ENCODE assay signal across 2 cellular contexts in genomic region chr9:26643826-26644225, GRCh38.
TF ChIP-seq lines count a peak whose summit lies in the region.

No MANE protein-coding gene starts in this region.

TF ChIP-seq in HepG2, 621 proteins besides CTCF, POLR2A, EP300 and RAD21:
- TF ChIP-seq MAFF (IDR thresholded peaks at IDR 0.05; ENCODE audit: low read depth, low read length) (0 out of 2 replicates have a peak, but pooled peaks have one; percentile 14), ZNF274 (CRISPR knock-in tag; IDR thresholded peaks at IDR 0.05) (no peak), ATF7 (IDR thresholded peaks at IDR 0.05) (no peak), ATF7 (CRISPR knock-in tag; IDR thresholded peaks at IDR 0.05) (no peak), AKAP8 (CRISPR knock-in tag; IDR thresholded peaks at IDR 0.05) (no peak), MAFK (conservative IDR thresholded peaks at IDR 0.05 in 1 of 2, IDR thresholded peaks at IDR 0.05 in 1 of 2; ENCODE audit: low read length in 2 of 2) (peak; percentile 63 to 71), ZSCAN22 (CRISPR knock-in tag; IDR thresholded peaks at IDR 0.05) (no peak), KDM3A (CRISPR knock-in tag; IDR thresholded peaks at IDR 0.05; ENCODE audit: low read depth) (no peak)

TF ChIP-seq in IMR-90, 13 proteins besides CTCF, POLR2A, EP300 and RAD21:
- peak; percentile 41; the same call in 1 of the 2 replicates for TF ChIP-seq MAFK (IDR thresholded peaks at IDR 0.05; ENCODE audit: low read depth, low read length)
- no peak for TF ChIP-seq FOS (IDR thresholded peaks at IDR 0.05; ENCODE audit: low read depth, low read length)
TF ChIP-seq in IMR-90: peak in this region for 1.
